ENCODE assay signal across 1 cellular context in the genomic region with DNA sequence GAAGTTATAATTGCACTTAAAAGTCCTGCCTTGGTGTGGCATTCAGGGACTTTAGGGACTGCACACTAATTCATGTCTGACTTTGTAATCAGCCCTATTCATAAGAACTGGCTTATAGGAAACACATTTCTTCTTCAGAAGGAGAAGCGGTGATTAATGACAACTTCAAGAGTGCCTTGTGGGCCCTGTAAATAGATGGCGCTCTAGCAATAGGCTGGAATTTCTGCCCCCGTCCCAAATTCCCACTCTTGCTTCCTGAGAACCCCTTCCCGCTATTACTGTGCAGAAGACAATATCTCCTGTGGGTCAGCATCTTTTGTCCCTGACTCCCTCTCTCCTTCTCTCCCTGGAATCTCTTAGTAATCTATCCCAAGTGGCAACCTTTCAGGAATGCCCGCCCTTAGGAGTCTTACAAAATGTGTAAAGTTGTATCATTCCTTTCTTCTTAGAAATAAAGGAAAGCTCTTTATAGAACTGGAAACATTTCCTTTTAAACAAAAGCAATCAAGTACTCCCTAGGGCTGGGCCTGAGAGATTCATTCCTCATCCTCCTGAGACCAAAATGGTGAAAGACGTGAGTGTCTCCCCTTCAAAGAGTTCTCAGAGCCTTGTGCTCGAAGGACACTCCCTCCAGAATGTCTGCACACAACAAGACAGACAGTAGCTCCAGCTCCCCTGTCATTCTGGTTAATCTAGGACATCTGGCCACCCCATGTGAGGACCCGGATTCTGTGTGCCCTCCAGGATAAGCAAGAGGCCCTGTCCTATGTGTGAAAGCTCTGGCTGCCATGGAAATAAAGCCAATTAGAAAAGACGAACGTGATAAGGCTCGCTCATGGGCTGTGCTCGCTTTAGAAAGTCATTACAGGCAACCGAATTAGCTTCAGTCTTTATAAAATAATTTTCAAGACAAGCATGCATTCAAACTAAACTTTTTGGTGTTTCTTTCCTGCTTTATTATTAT.
TF ChIP-seq lines count a peak whose summit lies in the region.

No MANE protein-coding gene starts in this region.

TF ChIP-seq in SK-N-SH, 30 proteins besides CTCF, POLR2A, EP300 and RAD21:
- TF ChIP-seq, protein P1, sequence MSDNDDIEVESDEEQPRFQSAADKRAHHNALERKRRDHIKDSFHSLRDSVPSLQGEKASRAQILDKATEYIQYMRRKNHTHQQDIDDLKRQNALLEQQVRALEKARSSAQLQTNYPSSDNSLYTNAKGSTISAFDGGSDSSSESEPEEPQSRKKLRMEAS (IDR thresholded peaks at IDR 0.05; ENCODE audit: low read depth) = no peak
- no peak for TF ChIP-seq TAF1 (IDR thresholded peaks at IDR 0.05; ENCODE audit: borderline replicate concordance, low read depth, low read length)
- no peak for TF ChIP-seq YY1 (IDR thresholded peaks at IDR 0.05; ENCODE audit: low read depth)
- no peak for TF ChIP-seq NFIC (IDR thresholded peaks at IDR 0.05; ENCODE audit: borderline replicate concordance)
- TF ChIP-seq FOSL2 (IDR thresholded peaks at IDR 0.05; ENCODE audit: borderline replicate concordance, low read depth) = no peak
- TF ChIP-seq TCF12 (IDR thresholded peaks at IDR 0.05) = no peak
- peak; percentile 63 for TF ChIP-seq CHD2 (IDR thresholded peaks at IDR 0.05; ENCODE audit: low read length, partially characterized antibody)
- peak; percentile 93 for TF ChIP-seq GATA2 (CRISPR knock-in tag; IDR thresholded peaks at IDR 0.05)
- TF ChIP-seq, protein P2, sequence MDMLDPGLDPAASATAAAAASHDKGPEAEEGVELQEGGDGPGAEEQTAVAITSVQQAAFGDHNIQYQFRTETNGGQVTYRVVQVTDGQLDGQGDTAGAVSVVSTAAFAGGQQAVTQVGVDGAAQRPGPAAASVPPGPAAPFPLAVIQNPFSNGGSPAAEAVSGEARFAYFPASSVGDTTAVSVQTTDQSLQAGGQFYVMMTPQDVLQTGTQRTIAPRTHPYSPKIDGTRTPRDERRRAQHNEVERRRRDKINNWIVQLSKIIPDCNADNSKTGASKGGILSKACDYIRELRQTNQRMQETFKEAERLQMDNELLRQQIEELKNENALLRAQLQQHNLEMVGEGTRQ (IDR thresholded peaks at IDR 0.05; ENCODE audit: borderline replicate concordance, low read depth, low read length) = no peak
- peak; percentile 34; the same call in 1 of the 2 replicates for TF ChIP-seq RCOR1 (IDR thresholded peaks at IDR 0.05; ENCODE audit: low read length)
- TF ChIP-seq, protein P3, sequence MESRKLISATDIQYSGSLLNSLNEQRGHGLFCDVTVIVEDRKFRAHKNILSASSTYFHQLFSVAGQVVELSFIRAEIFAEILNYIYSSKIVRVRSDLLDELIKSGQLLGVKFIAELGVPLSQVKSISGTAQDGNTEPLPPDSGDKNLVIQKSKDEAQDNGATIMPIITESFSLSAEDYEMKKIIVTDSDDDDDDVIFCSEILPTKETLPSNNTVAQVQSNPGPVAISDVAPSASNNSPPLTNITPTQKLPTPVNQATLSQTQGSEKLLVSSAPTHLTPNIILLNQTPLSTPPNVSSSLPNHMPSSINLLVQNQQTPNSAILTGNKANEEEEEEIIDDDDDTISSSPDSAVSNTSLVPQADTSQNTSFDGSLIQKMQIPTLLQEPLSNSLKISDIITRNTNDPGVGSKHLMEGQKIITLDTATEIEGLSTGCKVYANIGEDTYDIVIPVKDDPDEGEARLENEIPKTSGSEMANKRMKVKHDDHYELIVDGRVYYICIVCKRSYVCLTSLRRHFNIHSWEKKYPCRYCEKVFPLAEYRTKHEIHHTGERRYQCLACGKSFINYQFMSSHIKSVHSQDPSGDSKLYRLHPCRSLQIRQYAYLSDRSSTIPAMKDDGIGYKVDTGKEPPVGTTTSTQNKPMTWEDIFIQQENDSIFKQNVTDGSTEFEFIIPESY (IDR thresholded peaks at IDR 0.05; ENCODE audit: borderline replicate concordance, low read depth) = no peak
- no peak for TF ChIP-seq SIN3A (IDR thresholded peaks at IDR 0.05; ENCODE audit: borderline replicate concordance, low read depth, low read length)
- TF ChIP-seq FOXJ3 (CRISPR knock-in tag; IDR thresholded peaks at IDR 0.05) = peak; percentile 81
- TF ChIP-seq RXRA (IDR thresholded peaks at IDR 0.05; ENCODE audit: borderline replicate concordance, low read depth) = no peak
- TF ChIP-seq MXI1 (IDR thresholded peaks at IDR 0.05; ENCODE audit: low read depth, low read length) = peak; percentile 80; the same call in 1 of the 2 replicates
